Comparison of ENCODE assay signal across 22 cellular contexts in the genomic region with DNA sequence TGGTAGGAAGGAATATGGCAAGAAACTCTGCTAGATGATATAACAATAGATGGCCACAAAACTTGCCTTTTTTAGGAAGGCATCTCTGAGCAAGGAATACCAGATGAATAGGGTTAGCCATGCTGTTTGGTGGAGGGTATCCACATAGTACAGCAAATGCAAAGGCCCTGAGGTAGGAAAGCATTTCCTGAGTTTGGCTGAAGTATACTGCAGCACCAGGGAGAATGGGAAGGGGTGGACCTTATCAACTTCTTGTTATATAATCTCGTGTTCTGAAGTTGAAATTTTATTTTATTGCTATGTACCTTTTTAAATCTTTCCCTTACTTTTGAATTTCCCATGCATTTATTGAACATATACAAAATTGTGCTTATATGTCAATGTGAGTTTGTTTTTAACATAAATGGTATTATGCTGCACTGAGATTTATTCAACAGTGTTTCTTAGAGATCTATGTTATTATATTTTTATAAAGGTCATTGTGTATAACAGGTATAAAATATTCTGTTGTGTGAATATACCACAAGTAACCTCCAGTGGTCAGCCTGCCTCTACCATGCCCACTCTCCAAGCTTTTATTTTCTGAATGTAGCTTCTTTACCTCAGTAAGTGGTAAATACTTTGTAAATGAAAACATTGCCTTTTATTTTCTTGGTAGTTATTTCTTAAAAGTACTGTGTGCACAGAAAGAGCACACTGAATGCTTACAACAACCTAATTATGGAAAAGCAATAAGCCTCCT. TPM values are rescaled to one million over a fixed set of nuclear protein-coding genes. Genes with fewer than 3 reads are reported as not detected.
DNase-seq lines count a peak whose midpoint lies in the region; ATAC-seq, FAIRE-seq and TF ChIP-seq lines count a peak whose summit lies in the region.
"Had no signal": no experiment of that assay in that cellular context is flagged by ENCODE, and none has a peak within 500 bp of the region (broad histone marks: within the 10 kb centered on the region; RNA-seq: fewer than 3 reads in every experiment).

No MANE protein-coding gene starts in this region.

- no peak for TF ChIP-seq EP300 in H1 (IDR thresholded peaks at IDR 0.05; ENCODE audit: borderline replicate concordance in 1 of 2, low read depth in 2 of 2, low read length in 2 of 2)

- peaks cover 3% of the 10 kb centered on the region for H3K27me3 Mint-ChIP-seq in activated naive CD4-positive, alpha-beta T cell treated with anti-CD3 and anti-CD28 coated beads, Interleukin-2, amount 10 ng/mL, durations not matched to agents 7 days and 5 days
- H3K27me3 Mint-ChIP-seq in activated T-cell treated with anti-CD3 and anti-CD28 coated beads, Interleukin-2, amount 50 U/mL, for 72 hours (ENCODE audit: low read depth): no peaks in the 10 kb centered on the region
- H3K27me3 Mint-ChIP-seq: activated CD4-positive, alpha-beta T cell treated with anti-CD3 and anti-CD28 coated beads, Interleukin-2, amount 10 ng/mL, durations not matched to agents 24 days and 14 days; dendritic cell treated with granulocyte-macrophage colony-stimulating factor and Interleukin-4, amounts not matched to agents 40 ng/mL and 50 ng/mL, for 4 days; stimulated activated naive B cell treated with anti-CD40 and anti-IgM and Interleukin-4, amounts not matched to agents 10 μg/mL and 1 μg/mL and 100 μg/mL, for 72 hours had no signal

- no peak overlapping the region for H3K56ac ChIP-seq in H1 (replicated peaks; ENCODE audit: insufficient read length, low read depth, low read length)

- H3K9me3 ChIP-seq in PC-9 (ENCODE audit: insufficient read depth, low read depth) (no peaks in the 10 kb centered on the region), H1 (ENCODE audit: insufficient read depth in 2 of 2, low read depth in 1 of 2, low read length in 1 of 2) (no peaks in the 10 kb centered on the region)
- H3K9me3 ChIP-seq: heart right ventricle had no signal

- no peak overlapping the region for H3K14ac ChIP-seq in H1 (ENCODE audit: insufficient read length)

- 0 out of 2 replicates have a peak, but pooled peaks have one; percentile 17 for TF ChIP-seq CTCF in PC-9 (conservative IDR thresholded peaks at IDR 0.05)
- no peak for TF ChIP-seq CTCF in H1 (IDR thresholded peaks at IDR 0.05; ENCODE audit: control extremely low read depth in 1 of 3, insufficient read depth in 1 of 3, low read depth in 1 of 3, low read length in 3 of 3)

- H3K4me1 Mint-ChIP-seq in activated naive CD4-positive, alpha-beta T cell treated with anti-CD3 and anti-CD28 coated beads, Interleukin-2, amount 10 ng/mL, durations not matched to agents 7 days and 5 days: peaks cover 28% of the 10 kb centered on the region
- peaks cover 35% of the 10 kb centered on the region for H3K4me1 Mint-ChIP-seq in stimulated activated effector memory CD8-positive, alpha-beta T cell treated with anti-CD3 and anti-CD28 coated beads, Interleukin-12 subunit alpha, Interleukin-12 subunit beta, amount 100 ng/mL, for 72 hours
- H3K4me1 Mint-ChIP-seq in activated T-cell treated with anti-CD3 and anti-CD28 coated beads, Interleukin-2, amount 50 U/mL, for 72 hours (ENCODE audit: low read depth): peaks cover 28% of the 10 kb centered on the region

- H4K91ac ChIP-seq in H1 (replicated peaks; ENCODE audit: insufficient read length, low read length): no peak overlapping the region

- H3K23me2 ChIP-seq in H1 (ENCODE audit: low read depth, low read length): peaks cover 7% of the 10 kb centered on the region; the same call in 1 of the 2 replicates

- no peak overlapping the region for H2AFZ ChIP-seq in PC-9
- H2AFZ ChIP-seq in H1 (ENCODE audit: low read length): no peak overlapping the region

- H3K36me3 Mint-ChIP-seq in activated naive CD4-positive, alpha-beta T cell treated with anti-CD3 and anti-CD28 coated beads, Interleukin-2, amount 10 ng/mL, durations not matched to agents 7 days and 5 days: peaks cover 9% of the 10 kb centered on the region
- peaks cover 36% of the 10 kb centered on the region for H3K36me3 Mint-ChIP-seq in stimulated activated effector memory CD8-positive, alpha-beta T cell treated with anti-CD3 and anti-CD28 coated beads, Interleukin-12 subunit alpha, Interleukin-12 subunit beta, amount 100 ng/mL, for 72 hours
- no peaks in the 10 kb centered on the region for H3K36me3 Mint-ChIP-seq in activated T-cell treated with anti-CD3 and anti-CD28 coated beads, Interleukin-2, amount 50 U/mL, for 72 hours (ENCODE audit: insufficient read depth in 2 of 2)
- H3K36me3 Mint-ChIP-seq: mesothelial cell of epicardium; stimulated activated naive B cell treated with anti-CD40 and anti-IgM and Interleukin-4, amounts not matched to agents 10 μg/mL and 1 μg/mL and 100 μg/mL, for 72 hours had no signal

- H3K79me2 ChIP-seq in PC-9 (ENCODE audit: low read depth) (no peaks in the 10 kb centered on the region), H1 (ENCODE audit: control insufficient read depth in 1 of 2, insufficient read depth in 2 of 2, low read length in 2 of 2) (no peaks in the 10 kb centered on the region)

- no peak overlapping the region for H4K5ac ChIP-seq in H1 (ENCODE audit: insufficient read length, low read depth, low read length)

- H2BK20ac ChIP-seq in H1 (ENCODE audit: low read length): no peak overlapping the region

- no peak for ATAC-seq in stimulated activated effector memory CD8-positive, alpha-beta T cell treated with anti-CD3 and anti-CD28 coated beads, Interleukin-12 subunit alpha, Interleukin-12 subunit beta, amount 100 ng/mL, for 72 hours
- ATAC-seq in activated T-cell treated with anti-CD3 and anti-CD28 coated beads, Interleukin-2, amount 50 U/mL, for 72 hours (replicated peaks in 1 of 2): no peak
- ATAC-seq in HG03045 (IDR thresholded peaks at IDR 0.05; ENCODE audit: unreplicated experiment): no peak
- ATAC-seq: heart right ventricle; Right ventricle myocardium inferior; stimulated activated naive B cell treated with anti-CD40 and anti-IgM and Interleukin-4, amounts not matched to agents 10 μg/mL and 1 μg/mL and 100 μg/mL, for 72 hours had no signal

- no peak overlapping the region for H3K4ac ChIP-seq in H1 (replicated peaks; ENCODE audit: insufficient read length, low read depth, low read length)

- H4K20me1 ChIP-seq in PC-9 (ENCODE audit: insufficient read depth) (no peaks in the 10 kb centered on the region; the same call in 1 of the 2 replicates), H1 (replicated peaks in 1 of 2; ENCODE audit: control insufficient read depth in 1 of 2, insufficient read depth in 2 of 2, low read length in 2 of 2) (peaks cover 0 to 7% of the 10 kb centered on the region in 2 experiments)

- peaks cover 7% of the 10 kb centered on the region; the same call in 1 of the 2 replicates for H3F3A ChIP-seq in PC-9 (ENCODE audit: insufficient read depth, low read depth)

- CTCF ChIA-PET in activated naive CD4-positive, alpha-beta T cell treated with anti-CD3 and anti-CD28 coated beads, Interleukin-2, amount 10 ng/mL, durations not matched to agents 7 days and 5 days (lab: Charles Lee): interaction anchor here (1.1 kb wide), 1 partner anchor 11 kb away, joined by 3 read pairs; no protein-coding TSS in a partner anchor
- CTCF ChIA-PET in PC-9 (lab: Charles Lee): no interaction called here
- CTCF ChIA-PET in H1 (lab: Charles Lee; ENCODE audit: partially characterized antibody): no interaction called here

- no peaks in the 10 kb centered on the region for H3K9me3 Mint-ChIP-seq in activated naive CD4-positive, alpha-beta T cell treated with anti-CD3 and anti-CD28 coated beads, Interleukin-2, amount 10 ng/mL, durations not matched to agents 7 days and 5 days
- no peaks in the 10 kb centered on the region for H3K9me3 Mint-ChIP-seq in stimulated activated effector memory CD8-positive, alpha-beta T cell treated with anti-CD3 and anti-CD28 coated beads, Interleukin-12 subunit alpha, Interleukin-12 subunit beta, amount 100 ng/mL, for 72 hours
- no peaks in the 10 kb centered on the region for H3K9me3 Mint-ChIP-seq in activated T-cell treated with anti-CD3 and anti-CD28 coated beads, Interleukin-2, amount 50 U/mL, for 72 hours
- H3K9me3 Mint-ChIP-seq: activated CD4-positive, alpha-beta T cell treated with anti-CD3 and anti-CD28 coated beads, Interleukin-2, amount 10 ng/mL, durations not matched to agents 24 days and 14 days; activated T-helper 1 cell treated with anti-CD3 and anti-CD28 coated beads, Interleukin-12 subunit alpha, Interleukin-12 subunit beta, Interleukin-2, Interleukin-4 antibody, amounts not matched to agents 30 ng/mL and 10 ng/mL and 1 ng/mL, durations not matched to agents 14 hours and 24 hours and 36 hours; dendritic cell treated with granulocyte-macrophage colony-stimulating factor and Interleukin-4, amounts not matched to agents 40 ng/mL and 50 ng/mL, for 4 days; mesothelial cell of epicardium; stimulated activated naive B cell treated with anti-CD40 and anti-IgM and Interleukin-4, amounts not matched to agents 10 μg/mL and 1 μg/mL and 100 μg/mL, for 72 hours had no signal

- BruUV-seq in PC-9 (replicated peaks; lab: Mats Ljungman, UMichigan): no TSS peak

- no peak for TF ChIP-seq RAD21 in H1 (IDR thresholded peaks at IDR 0.05 in 1 of 2, conservative IDR thresholded peaks at IDR 0.05 in 1 of 2; ENCODE audit: low read depth in 2 of 2, low read length in 2 of 2)

- H3K4me1 ChIP-seq in PC-9 (replicated peaks; ENCODE audit: insufficient read depth) (peaks cover 6% of the 10 kb centered on the region), H1 (replicated peaks in 1 of 4; ENCODE audit: control insufficient read depth in 3 of 4, insufficient read depth in 4 of 4, low read length in 3 of 4) (peaks cover 0 to 2% (median under 1%) of the 10 kb centered on the region in 4 experiments; a peak in 2 of 7 replicates)

- no peak overlapping the region for H3K27ac ChIP-seq in PC-9
- no peak overlapping the region for H3K27ac ChIP-seq in H1 (ENCODE audit: low read depth, low read length)

- H3K36me3 ChIP-seq in PC-9 (ENCODE audit: low read depth) (no peaks in the 10 kb centered on the region), H1 (ENCODE audit: control insufficient read depth in 2 of 4, insufficient read depth in 4 of 4, low read length in 3 of 4) (no peaks in the 10 kb centered on the region)
- H3K36me3 ChIP-seq: heart right ventricle had no signal

- H3K27ac Mint-ChIP-seq in activated naive CD4-positive, alpha-beta T cell treated with anti-CD3 and anti-CD28 coated beads, Interleukin-2, amount 10 ng/mL, durations not matched to agents 7 days and 5 days: no peak overlapping the region
- H3K27ac Mint-ChIP-seq in stimulated activated effector memory CD8-positive, alpha-beta T cell treated with anti-CD3 and anti-CD28 coated beads, Interleukin-12 subunit alpha, Interleukin-12 subunit beta, amount 100 ng/mL, for 72 hours: peak overlapping the region; percentile 97
- H3K27ac Mint-ChIP-seq in activated T-cell treated with anti-CD3 and anti-CD28 coated beads, Interleukin-2, amount 50 U/mL, for 72 hours: no peak overlapping the region
- H3K27ac Mint-ChIP-seq: dendritic cell treated with granulocyte-macrophage colony-stimulating factor and Interleukin-4, amounts not matched to agents 40 ng/mL and 50 ng/mL, for 4 days; mesothelial cell of epicardium had no signal

- H3K4me3 Mint-ChIP-seq in activated naive CD4-positive, alpha-beta T cell treated with anti-CD3 and anti-CD28 coated beads, Interleukin-2, amount 10 ng/mL, durations not matched to agents 7 days and 5 days: peak overlapping the region; percentile 89
- H3K4me3 Mint-ChIP-seq in stimulated activated effector memory CD8-positive, alpha-beta T cell treated with anti-CD3 and anti-CD28 coated beads, Interleukin-12 subunit alpha, Interleukin-12 subunit beta, amount 100 ng/mL, for 72 hours: peak overlapping the region; percentile 97
- peak overlapping the region in 1 of 2 donors; percentile 99 for H3K4me3 Mint-ChIP-seq in activated T-cell treated with anti-CD3 and anti-CD28 coated beads, Interleukin-2, amount 50 U/mL, for 72 hours
- H3K4me3 Mint-ChIP-seq: dendritic cell treated with granulocyte-macrophage colony-stimulating factor and Interleukin-4, amounts not matched to agents 40 ng/mL and 50 ng/mL, for 4 days; mesothelial cell of epicardium had no signal

- TF ChIP-seq POLR2A in H1 (IDR thresholded peaks at IDR 0.05; ENCODE audit: control extremely low read depth in 1 of 2, low read depth in 2 of 2, low read length in 2 of 2): no peak

- WGBS in H1 (ENCODE audit: extremely low coverage in 1 of 2, insufficient coverage in 1 of 2, insufficient read length in 1 of 2, insufficient replicate concordance in 2 of 2, low coverage in 1 of 2, low lambda C conversion rate in 2 of 2, missing lambda C conversion rate in 1 of 2), 2 experiments: 69% methylated on average over 1 of the region's 1 CpG; no CpG with 5 or more reads in 1 of the 2 experiments

- no peaks in the 10 kb centered on the region for H3K79me1 ChIP-seq in H1 (ENCODE audit: low read depth, low read length)

- POLR2A ChIA-PET in PC-9 (lab: Charles Lee; ENCODE audit: unreplicated experiment): no interaction called here
- POLR2A ChIA-PET in H1 (lab: Charles Lee; ENCODE audit: partially characterized antibody): no interaction called here

- no peak for DNase-seq in activated naive CD4-positive, alpha-beta T cell treated with anti-CD3 and anti-CD28 coated beads, Interleukin-2, amount 10 ng/mL, durations not matched to agents 7 days and 5 days
- no peak for DNase-seq in activated naive CD4-positive, alpha-beta T cell treated with Interleukin-2 at 50 U/mL for 16 hours
- DNase-seq in PC-9 (no peak), H1 (ENCODE audit: low read depth in 1 of 2, low spot score in 2 of 2) (no peak), NCI-H526 treated with DMSO at 0.1 percent for 48 hours (lab: John Stamatoyannopoulos, UW) (no peak)
- no peak for DNase-seq in stimulated activated effector memory CD8-positive, alpha-beta T cell treated with anti-CD3 and anti-CD28 coated beads, Interleukin-12 subunit alpha, Interleukin-12 subunit beta, amount 100 ng/mL, for 72 hours (ENCODE audit: low spot score in 2 of 2)
- DNase-seq in activated T-cell treated with anti-CD3 and anti-CD28 coated beads, Interleukin-2, amount 50 U/mL, for 72 hours: no peak
- DNase-seq: activated CD4-positive, alpha-beta T cell treated with anti-CD3 and anti-CD28 coated beads, Interleukin-2, amount 10 ng/mL, durations not matched to agents 24 days and 14 days; amniotic stem cell; heart right ventricle; kidney; NCI-H1092; stimulated activated naive B cell treated with anti-CD40 and anti-IgM and Interleukin-4, amounts not matched to agents 10 μg/mL and 1 μg/mL and 100 μg/mL, for 72 hours; T-helper 9 cell had no signal

- intact Hi-C loops in PC-9 (cut with micrococcal nuclease; ENCODE audit: unreplicated experiment): no loop called here

- FAIRE-seq in H1 (lab: Jason Lieb, UNC): no peak
- FAIRE-seq: kidney, urothelium cell line had no signal

- no peaks in the 10 kb centered on the region for H3K9me2 ChIP-seq in PC-9 (ENCODE audit: insufficient read depth)

- no peak overlapping the region for H3K4me3 ChIP-seq in PC-9
- H3K4me3 ChIP-seq in H1 (ENCODE audit: extremely low read depth in 1 of 4, insufficient read depth in 2 of 4, low read depth in 3 of 4, low read length in 4 of 4): no peak overlapping the region
- H3K4me3 ChIP-seq: smooth muscle cell had no signal

- no peak overlapping the region for H2AK5ac ChIP-seq in H1 (ENCODE audit: low read depth, low read length)

- no peak overlapping the region for H3K4me2 ChIP-seq in PC-9
- no peak overlapping the region for H3K4me2 ChIP-seq in H1 (ENCODE audit: insufficient read depth in 1 of 2, low read depth in 2 of 2, low read length in 2 of 2)
- H3K4me2 ChIP-seq: smooth muscle cell had no signal

- no peak overlapping the region for H4K8ac ChIP-seq in H1 (ENCODE audit: extremely low read depth, insufficient read depth, low read length)

- no peak overlapping the region for H3K18ac ChIP-seq in H1 (ENCODE audit: extremely low read depth, low read length)

- H3K23ac ChIP-seq in H1 (ENCODE audit: insufficient read length): no peak overlapping the region

- no peak overlapping the region for H2BK5ac ChIP-seq in H1 (ENCODE audit: low read depth, low read length)

- H3K9ac ChIP-seq in H1 (replicated peaks in 1 of 4; ENCODE audit: extremely low read depth in 1 of 4, low read depth in 3 of 4, low read length in 3 of 4): no peak overlapping the region

- H2BK120ac ChIP-seq in H1 (replicated peaks; ENCODE audit: low read depth, low read length): no peak overlapping the region

- no peak overlapping the region for H2BK15ac ChIP-seq in H1 (ENCODE audit: low read length)

- H3K27me3 ChIP-seq in PC-9 (ENCODE audit: insufficient read depth, low read depth): no peaks in the 10 kb centered on the region
- peaks cover 0 to 8% (median 4%) of the 10 kb centered on the region in 4 experiments; a peak in 2 of 7 replicates for H3K27me3 ChIP-seq in H1 (replicated peaks in 1 of 4; ENCODE audit: control insufficient read depth in 3 of 4, extremely low read depth in 1 of 4, insufficient read depth in 3 of 4, low read length in 3 of 4)
- H3K27me3 ChIP-seq: heart right ventricle had no signal

- H2BK12ac ChIP-seq in H1 (ENCODE audit: low read depth, low read length): no peak overlapping the region

RNA-seq across cellular contexts. Expression of a gene that starts 2.8 kb away (rescaled TPM):
- total RNA-seq in PC-9 (2021): 2.5 and 3.2 TPM in 2 replicates
- 0.91 and 1.4 TPM in 2 replicates for total RNA-seq in H1 (2021; fragmentation: NEBNext Ultra II Directional; extraction: Animal tissue kit (Norgen Biotek cat#: 25700))
- polyA plus RNA-seq in H1 (2011; rRNA removed): 0.14 and 0.24 TPM in 2 replicates
- 0.36 TPM for polyA plus RNA-seq in H1 (2011; cell fraction: cytosol; rRNA removed)
- polyA plus RNA-seq in H1 (2011; cell fraction: nucleus; rRNA removed): 1.6 TPM
- polyA plus RNA-seq in H1 (2012, experiment 1 of 2): 0.39 to 0.76 TPM (median 0.57 TPM) in 4 replicates
- polyA plus RNA-seq in H1 (2012, experiment 2 of 2): 0.05 TPM
- 0.77 TPM for polyA plus RNA-seq in H1 (2013, experiment 1 of 2)
- 0.74 TPM for polyA plus RNA-seq in H1 (2013, experiment 2 of 2)
- polyA minus RNA-seq in H1 (2011; rRNA and poly(A)+ RNA removed): 0.47 and 0.83 TPM in 2 replicates
- polyA minus RNA-seq in H1 (2011; cell fraction: cytosol; rRNA and poly(A)+ RNA removed): 1.3 TPM
- 3.1 TPM for polyA minus RNA-seq in H1 (2011; cell fraction: nucleus; rRNA and poly(A)+ RNA removed)
- 10 to 100 TPM; 26.7 to 37.3 TPM for total RNA-seq in activated T-cell treated with anti-CD3 and anti-CD28 coated beads, Interleukin-2, amount 50 U/mL, for 72 hours

RNA-seq across cellular contexts. Expression of a gene that starts 25.4 kb away (rescaled TPM):
- not detected in 2 replicates for total RNA-seq in PC-9 (2021)
- not detected in 2 replicates for total RNA-seq in H1 (2021; fragmentation: NEBNext Ultra II Directional; extraction: Animal tissue kit (Norgen Biotek cat#: 25700))
- not detected in 2 replicates for polyA plus RNA-seq in H1 (2011; rRNA removed)
- not detected for polyA plus RNA-seq in H1 (2011; cell fraction: cytosol; rRNA removed)
- not detected for polyA plus RNA-seq in H1 (2011; cell fraction: nucleus; rRNA removed)
- polyA plus RNA-seq in H1 (2012, experiment 1 of 2): 0.13 to 0.99 TPM (median 0.16 TPM) in 4 replicates
- not detected for polyA plus RNA-seq in H1 (2012, experiment 2 of 2)
- polyA plus RNA-seq in H1 (2013, experiment 1 of 2): not detected
- polyA plus RNA-seq in H1 (2013, experiment 2 of 2): not detected
- polyA minus RNA-seq in H1 (2011; rRNA and poly(A)+ RNA removed): not detected in 2 replicates
- polyA minus RNA-seq in H1 (2011; cell fraction: cytosol; rRNA and poly(A)+ RNA removed): not detected
- polyA minus RNA-seq in H1 (2011; cell fraction: nucleus; rRNA and poly(A)+ RNA removed): not detected
- not detected for total RNA-seq in activated T-cell treated with anti-CD3 and anti-CD28 coated beads, Interleukin-2, amount 50 U/mL, for 72 hours
- total RNA-seq: activated CD4-positive, alpha-beta T cell treated with anti-CD3 and anti-CD28 coated beads, Interleukin-2, amount 10 ng/mL, durations not matched to agents 24 days and 14 days; activated T-helper 1 cell treated with anti-CD3 and anti-CD28 coated beads, Interleukin-12 subunit alpha, Interleukin-12 subunit beta, Interleukin-2, Interleukin-4 antibody, amounts not matched to agents 30 ng/mL and 10 ng/mL and 1 ng/mL, durations not matched to agents 14 hours and 24 hours and 36 hours; heart right ventricle; kidney; mesothelial cell of epicardium; Right ventricle myocardium inferior; smooth muscle cell had no signal
- polyA plus RNA-seq: esophagus, heart right ventricle had no signal
